ENCODE assay signal across 27 cellular contexts in the genomic region with DNA sequence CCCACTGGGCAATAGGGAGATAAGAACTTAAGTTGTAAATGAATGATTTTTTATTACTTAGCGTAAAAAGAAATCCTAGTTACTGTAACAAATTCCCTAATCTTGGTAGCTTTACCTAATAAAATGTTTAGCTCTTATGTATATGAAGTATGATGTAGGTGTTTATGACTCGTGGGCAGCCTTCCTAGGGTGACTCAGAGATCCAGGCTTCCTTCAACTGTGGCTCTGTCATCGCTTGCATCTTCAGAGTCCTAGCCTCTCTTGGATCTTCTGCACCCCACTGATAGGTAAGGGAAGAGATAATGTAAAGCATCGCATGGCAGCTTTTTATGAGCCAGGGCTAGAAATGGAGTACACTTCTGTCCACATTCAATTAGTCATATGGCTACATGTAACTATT.
DNase-seq lines count a peak whose midpoint lies in the region; ATAC-seq, FAIRE-seq and TF ChIP-seq lines count a peak whose summit lies in the region.
"Had no signal": no experiment of that assay in that cellular context is flagged by ENCODE, and none has a peak within 500 bp of the region (broad histone marks: within the 10 kb centered on the region; RNA-seq: fewer than 3 reads in every experiment).

No MANE protein-coding gene starts in this region.

- no peak for TF ChIP-seq POLR2A in gastroesophageal sphincter (IDR thresholded peaks at IDR 0.05)

- intact Hi-C loops in CD8-positive, alpha-beta T cell (cut with DNase I, micrococcal nuclease): no loop called here

- POLR2A ChIA-PET in CD8-positive, alpha-beta T cell (lab: Charles Lee): no interaction called here

- ATAC-seq in gastroesophageal sphincter: no peak
- ATAC-seq in CD8-positive, alpha-beta T cell: no peak
- ATAC-seq: HepG2, Panc1 had no signal

- H3K9me3 ChIP-seq in GM23248 (ENCODE audit: low read depth) (no peaks in the 10 kb centered on the region), hepatocyte (ENCODE audit: low read depth) (no peaks in the 10 kb centered on the region), gastroesophageal sphincter (no peaks in the 10 kb centered on the region)
- no peaks in the 10 kb centered on the region for H3K9me3 ChIP-seq in CD8-positive, alpha-beta T cell (ENCODE audit: low read length)
- H3K9me3 ChIP-seq: BLaER1, SJCRH30 had no signal

- H3K27ac Mint-ChIP-seq in CD8-positive, alpha-beta T cell: no peak overlapping the region
- H3K27ac Mint-ChIP-seq: CD4-positive, CD25-positive, alpha-beta regulatory T cell had no signal

- in situ Hi-C loops in GM23248 (cut with MboI): no loop called here

- H2AFZ ChIP-seq in GM23248: no peak overlapping the region
- H2AFZ ChIP-seq in hepatocyte: no peak overlapping the region

- no peaks in the 10 kb centered on the region for H3K27me3 Mint-ChIP-seq in CD8-positive, alpha-beta T cell (ENCODE audit: low read depth)
- H3K27me3 Mint-ChIP-seq: CD4-positive, CD25-positive, alpha-beta regulatory T cell had no signal

- no peak overlapping the region for H3K4me3 ChIP-seq in GM23248
- no peak overlapping the region for H3K4me3 ChIP-seq in bronchial epithelial cell (ENCODE audit: low read depth, low read length)
- no peak overlapping the region for H3K4me3 ChIP-seq in hepatocyte
- no peak overlapping the region for H3K4me3 ChIP-seq in gastroesophageal sphincter
- no peak overlapping the region for H3K4me3 ChIP-seq in CD8-positive, alpha-beta T cell (ENCODE audit: low read depth, low read length)
- H3K4me3 ChIP-seq: BLaER1, SJCRH30 had no signal

- 56 to 60% methylated on average over 4 of the region's 4 CpGs for WGBS in GM23248 (ENCODE audit: low coverage in 1 of 2, low lambda C conversion rate in 2 of 2, missing lambda C conversion rate in 2 of 2), 2 experiments
- 61% methylated on average over 4 of the region's 4 CpGs for WGBS in hepatocyte (ENCODE audit: low lambda C conversion rate, missing lambda C conversion rate)
- WGBS in gastroesophageal sphincter (ENCODE audit: low coverage in 1 of 2), 2 donors: 75 to 93% methylated on average over 2 to 4 of the region's 4 CpGs

- H4K20me1 ChIP-seq in GM23248 (ENCODE audit: insufficient read depth) (no peaks in the 10 kb centered on the region), hepatocyte (ENCODE audit: insufficient read depth, poor library complexity, severe bottlenecking) (no peaks in the 10 kb centered on the region)
- H4K20me1 ChIP-seq: BLaER1 had no signal

- H3K9ac ChIP-seq in GM23248: no peak overlapping the region
- H3K9ac ChIP-seq: BLaER1 had no signal

- no peak overlapping the region for H3K27ac ChIP-seq in GM23248
- peak overlapping the region; percentile 22 for H3K27ac ChIP-seq in hepatocyte
- H3K27ac ChIP-seq in gastroesophageal sphincter: no peak overlapping the region
- no peak overlapping the region for H3K27ac ChIP-seq in CD8-positive, alpha-beta T cell (ENCODE audit: low read depth, low read length)
- H3K27ac ChIP-seq: BLaER1, HL-60, SJCRH30 had no signal

- TF ChIP-seq CTCF in bronchial epithelial cell (IDR thresholded peaks at IDR 0.05; ENCODE audit: insufficient read depth, low read length, severe bottlenecking) (no peak), hepatocyte (IDR thresholded peaks at IDR 0.05; ENCODE audit: poor library complexity) (no peak), gastroesophageal sphincter (IDR thresholded peaks at IDR 0.05) (no peak)
- TF ChIP-seq CTCF in CD8-positive, alpha-beta T cell (IDR thresholded peaks at IDR 0.05): no peak

- no peaks in the 10 kb centered on the region for H3K79me2 ChIP-seq in GM23248 (ENCODE audit: insufficient read depth)
- H3K79me2 ChIP-seq in hepatocyte: no peaks in the 10 kb centered on the region

- no peak overlapping the region for H3K4me3 Mint-ChIP-seq in CD8-positive, alpha-beta T cell
- H3K4me3 Mint-ChIP-seq: CD4-positive, CD25-positive, alpha-beta regulatory T cell had no signal

- no peaks in the 10 kb centered on the region for H3K36me3 Mint-ChIP-seq in CD8-positive, alpha-beta T cell
- H3K36me3 Mint-ChIP-seq: CD4-positive, CD25-positive, alpha-beta regulatory T cell had no signal

- no peak overlapping the region for H3K4me2 ChIP-seq in GM23248 (ENCODE audit: unreplicated experiment)
- no peak overlapping the region for H3K4me2 ChIP-seq in hepatocyte
- H3K4me2 ChIP-seq: BLaER1 had no signal

- no peaks in the 10 kb centered on the region for H3K4me1 Mint-ChIP-seq in CD8-positive, alpha-beta T cell (ENCODE audit: low read depth)
- H3K4me1 Mint-ChIP-seq: CD4-positive, CD25-positive, alpha-beta regulatory T cell had no signal

- H3K36me3 ChIP-seq in GM23248 (ENCODE audit: low read depth) (no peaks in the 10 kb centered on the region), bronchial epithelial cell (ENCODE audit: control insufficient read depth, insufficient read depth, low read length) (no peaks in the 10 kb centered on the region), hepatocyte (replicated peaks; ENCODE audit: insufficient read depth, low read depth) (no peaks in the 10 kb centered on the region), gastroesophageal sphincter (no peaks in the 10 kb centered on the region)
- no peaks in the 10 kb centered on the region for H3K36me3 ChIP-seq in CD8-positive, alpha-beta T cell (ENCODE audit: insufficient read depth, low read length)
- H3K36me3 ChIP-seq: BLaER1, SJCRH30 had no signal

- no peaks in the 10 kb centered on the region for H3K9me2 ChIP-seq in GM23248 (ENCODE audit: insufficient read depth)
- H3K9me2 ChIP-seq in hepatocyte (replicated peaks; ENCODE audit: insufficient read depth): no peaks in the 10 kb centered on the region

- no peaks in the 10 kb centered on the region for H3K27me3 ChIP-seq in GM23248 (replicated peaks; ENCODE audit: insufficient read depth)
- H3K27me3 ChIP-seq in bronchial epithelial cell (ENCODE audit: control insufficient read depth, insufficient read depth, low read length): no peaks in the 10 kb centered on the region
- H3K27me3 ChIP-seq in hepatocyte: no peaks in the 10 kb centered on the region
- no peaks in the 10 kb centered on the region for H3K27me3 ChIP-seq in gastroesophageal sphincter
- H3K27me3 ChIP-seq in CD8-positive, alpha-beta T cell (ENCODE audit: insufficient read depth, low read length): no peaks in the 10 kb centered on the region
- H3K27me3 ChIP-seq: SJCRH30 had no signal

- H3K4me1 ChIP-seq in GM23248 (ENCODE audit: insufficient read depth): peaks cover 24% of the 10 kb centered on the region
- no peaks in the 10 kb centered on the region for H3K4me1 ChIP-seq in hepatocyte (ENCODE audit: insufficient read depth)
- no peaks in the 10 kb centered on the region for H3K4me1 ChIP-seq in gastroesophageal sphincter
- H3K4me1 ChIP-seq in CD8-positive, alpha-beta T cell (ENCODE audit: insufficient read depth, low read length): no peaks in the 10 kb centered on the region
- H3K4me1 ChIP-seq: BLaER1, SJCRH30 had no signal

- TF ChIP-seq EP300 in gastroesophageal sphincter (IDR thresholded peaks at IDR 0.05): no peak

- CTCF ChIA-PET in CD8-positive, alpha-beta T cell (lab: Charles Lee): no interaction called here

- DNase-seq in GM23248: peak; percentile 42
- peak; percentile 14 for DNase-seq in M059J (ENCODE audit: low read depth)
- DNase-seq in bronchial epithelial cell (ENCODE audit: low read depth): peak; percentile 43
- DNase-seq in hepatocyte (ENCODE audit: low spot score): peak; percentile 15
- DNase-seq in DMS79 treated with DMSO at 0.1 percent for 48 hours (lab: John Stamatoyannopoulos, UW): no peak
- DNase-seq in stimulated activated CD8-positive, alpha-beta memory T cell treated with anti-CD3 and anti-CD28 coated beads, Interleukin-4, amount 100 ng/mL, for 48 hours: no peak
- DNase-seq in CD8-positive, alpha-beta T cell: no peak
- DNase-seq: CD4-positive, CD25-positive, alpha-beta regulatory T cell; COR-L47; Karpas-422; MM.1S; NCI-H1417; NCI-H1694 treated with DMSO at 0.1 percent for 48 hours; NCI-H2081; NCI-H2171; NCI-H226; NCI-H510A; NCI-H69; SJCRH30 had no signal

- H3K9me3 Mint-ChIP-seq in CD8-positive, alpha-beta T cell: no peaks in the 10 kb centered on the region

- FAIRE-seq in bronchial epithelial cell (lab: Jason Lieb, UNC): no peak
- FAIRE-seq: A204.1, GM12892, H54, HepG2 had no signal

- H3F3A ChIP-seq in GM23248 (ENCODE audit: insufficient read depth): peaks cover 13% of the 10 kb centered on the region; the same call in 1 of the 2 replicates

Comparison
In these comparisons a context has a peak if more than half of its experiments do, and no peak if none do; other contexts are left out.
1. DNase-seq: peak in GM23248 (single experiment), M059J (single experiment), bronchial epithelial cell (single experiment) and hepatocyte (single experiment); none in DMS79 treated with DMSO at 0.1 percent for 48 hours (single experiment), stimulated activated CD8-positive, alpha-beta memory T cell treated with anti-CD3 and anti-CD28 coated beads, Interleukin-4, amount 100 ng/mL, for 48 hours (single experiment) and CD8-positive, alpha-beta T cell (0 of 7).